ENCODE assay signal across 1 cellular context in the genomic region with DNA sequence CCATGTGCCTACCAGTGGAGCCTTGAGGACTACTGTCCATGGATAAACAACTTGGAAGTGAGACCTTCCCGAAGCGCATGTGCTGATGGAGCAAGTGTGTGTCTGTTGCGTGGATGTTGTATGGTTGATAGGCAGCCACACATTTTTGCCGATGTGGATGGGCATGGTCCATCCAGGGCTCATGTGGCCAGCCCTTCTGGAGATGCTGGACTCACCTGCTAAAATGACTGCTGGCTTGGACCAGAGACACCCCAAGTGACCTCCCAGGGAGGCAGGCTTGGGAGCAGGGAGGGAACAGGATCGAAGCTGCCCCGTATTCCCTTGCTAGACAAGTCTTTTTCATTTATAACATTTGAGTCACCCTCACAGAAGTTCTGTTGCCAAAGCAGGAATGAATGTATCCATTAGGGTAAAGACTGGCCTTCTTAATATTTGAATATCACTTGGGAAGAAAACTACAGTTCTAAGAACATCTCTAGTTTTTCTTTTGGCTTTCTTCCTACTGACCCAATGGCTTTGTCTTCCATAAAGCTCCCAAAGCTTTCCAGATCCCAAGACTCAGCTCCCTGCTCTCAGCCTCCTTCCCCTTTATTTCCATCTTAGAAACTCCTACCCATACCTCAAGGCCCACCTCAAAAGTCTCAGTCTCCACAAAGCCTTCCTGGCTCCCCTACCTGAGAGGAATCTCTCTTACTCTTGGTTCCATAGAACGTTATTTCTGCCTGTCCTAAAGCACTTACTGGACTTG.
TF ChIP-seq lines count a peak whose summit lies in the region.

No MANE protein-coding gene starts in this region.

TF ChIP-seq in HCT116, 20 proteins besides CTCF, POLR2A, EP300 and RAD21:
- TF ChIP-seq EGR1 (IDR thresholded peaks at IDR 0.05; ENCODE audit: low read depth) (no peak), EZH2phosphoT487 (IDR thresholded peaks at IDR 0.05; ENCODE audit: borderline replicate concordance) (no peak), SP1 (IDR thresholded peaks at IDR 0.05; ENCODE audit: low read depth) (no peak), ELF1 (IDR thresholded peaks at IDR 0.05; ENCODE audit: borderline replicate concordance, low read depth) (no peak), YY1 (IDR thresholded peaks at IDR 0.05; ENCODE audit: extremely low read depth, insufficient replicate concordance, low read depth, low read length) (no peak), EZH2 (IDR thresholded peaks at IDR 0.05) (no peak), POLR2AphosphoS5 (IDR thresholded peaks at IDR 0.05; ENCODE audit: low read depth, low read length) (no peak), CBX3 (IDR thresholded peaks at IDR 0.05; ENCODE audit: low read depth) (no peak), CEBPB (IDR thresholded peaks at IDR 0.05; ENCODE audit: low read depth) (no peak), SRF (IDR thresholded peaks at IDR 0.05; ENCODE audit: low read depth) (no peak), JUND (IDR thresholded peaks at IDR 0.05) (no peak), FOSL1 (IDR thresholded peaks at IDR 0.05; ENCODE audit: low read depth) (no peak), TCF7L2 (IDR thresholded peaks at IDR 0.05; ENCODE audit: borderline replicate concordance, extremely low read depth, insufficient read depth, insufficient read length) (no peak), ZFX (IDR thresholded peaks at IDR 0.05) (no peak)
- TF ChIP-seq, protein P1, sequence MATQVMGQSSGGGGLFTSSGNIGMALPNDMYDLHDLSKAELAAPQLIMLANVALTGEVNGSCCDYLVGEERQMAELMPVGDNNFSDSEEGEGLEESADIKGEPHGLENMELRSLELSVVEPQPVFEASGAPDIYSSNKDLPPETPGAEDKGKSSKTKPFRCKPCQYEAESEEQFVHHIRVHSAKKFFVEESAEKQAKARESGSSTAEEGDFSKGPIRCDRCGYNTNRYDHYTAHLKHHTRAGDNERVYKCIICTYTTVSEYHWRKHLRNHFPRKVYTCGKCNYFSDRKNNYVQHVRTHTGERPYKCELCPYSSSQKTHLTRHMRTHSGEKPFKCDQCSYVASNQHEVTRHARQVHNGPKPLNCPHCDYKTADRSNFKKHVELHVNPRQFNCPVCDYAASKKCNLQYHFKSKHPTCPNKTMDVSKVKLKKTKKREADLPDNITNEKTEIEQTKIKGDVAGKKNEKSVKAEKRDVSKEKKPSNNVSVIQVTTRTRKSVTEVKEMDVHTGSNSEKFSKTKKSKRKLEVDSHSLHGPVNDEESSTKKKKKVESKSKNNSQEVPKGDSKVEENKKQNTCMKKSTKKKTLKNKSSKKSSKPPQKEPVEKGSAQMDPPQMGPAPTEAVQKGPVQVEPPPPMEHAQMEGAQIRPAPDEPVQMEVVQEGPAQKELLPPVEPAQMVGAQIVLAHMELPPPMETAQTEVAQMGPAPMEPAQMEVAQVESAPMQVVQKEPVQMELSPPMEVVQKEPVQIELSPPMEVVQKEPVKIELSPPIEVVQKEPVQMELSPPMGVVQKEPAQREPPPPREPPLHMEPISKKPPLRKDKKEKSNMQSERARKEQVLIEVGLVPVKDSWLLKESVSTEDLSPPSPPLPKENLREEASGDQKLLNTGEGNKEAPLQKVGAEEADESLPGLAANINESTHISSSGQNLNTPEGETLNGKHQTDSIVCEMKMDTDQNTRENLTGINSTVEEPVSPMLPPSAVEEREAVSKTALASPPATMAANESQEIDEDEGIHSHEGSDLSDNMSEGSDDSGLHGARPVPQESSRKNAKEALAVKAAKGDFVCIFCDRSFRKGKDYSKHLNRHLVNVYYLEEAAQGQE (IDR thresholded peaks at IDR 0.05; ENCODE audit: low read depth), result no peak
- TF ChIP-seq, protein P2, sequence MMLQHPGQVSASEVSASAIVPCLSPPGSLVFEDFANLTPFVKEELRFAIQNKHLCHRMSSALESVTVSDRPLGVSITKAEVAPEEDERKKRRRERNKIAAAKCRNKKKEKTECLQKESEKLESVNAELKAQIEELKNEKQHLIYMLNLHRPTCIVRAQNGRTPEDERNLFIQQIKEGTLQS (IDR thresholded peaks at IDR 0.05), result no peak
- TF ChIP-seq, protein P3, sequence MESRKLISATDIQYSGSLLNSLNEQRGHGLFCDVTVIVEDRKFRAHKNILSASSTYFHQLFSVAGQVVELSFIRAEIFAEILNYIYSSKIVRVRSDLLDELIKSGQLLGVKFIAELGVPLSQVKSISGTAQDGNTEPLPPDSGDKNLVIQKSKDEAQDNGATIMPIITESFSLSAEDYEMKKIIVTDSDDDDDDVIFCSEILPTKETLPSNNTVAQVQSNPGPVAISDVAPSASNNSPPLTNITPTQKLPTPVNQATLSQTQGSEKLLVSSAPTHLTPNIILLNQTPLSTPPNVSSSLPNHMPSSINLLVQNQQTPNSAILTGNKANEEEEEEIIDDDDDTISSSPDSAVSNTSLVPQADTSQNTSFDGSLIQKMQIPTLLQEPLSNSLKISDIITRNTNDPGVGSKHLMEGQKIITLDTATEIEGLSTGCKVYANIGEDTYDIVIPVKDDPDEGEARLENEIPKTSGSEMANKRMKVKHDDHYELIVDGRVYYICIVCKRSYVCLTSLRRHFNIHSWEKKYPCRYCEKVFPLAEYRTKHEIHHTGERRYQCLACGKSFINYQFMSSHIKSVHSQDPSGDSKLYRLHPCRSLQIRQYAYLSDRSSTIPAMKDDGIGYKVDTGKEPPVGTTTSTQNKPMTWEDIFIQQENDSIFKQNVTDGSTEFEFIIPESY (IDR thresholded peaks at IDR 0.05; ENCODE audit: extremely low read depth, insufficient replicate concordance, low read length), result no peak
- TF ChIP-seq, protein P4, sequence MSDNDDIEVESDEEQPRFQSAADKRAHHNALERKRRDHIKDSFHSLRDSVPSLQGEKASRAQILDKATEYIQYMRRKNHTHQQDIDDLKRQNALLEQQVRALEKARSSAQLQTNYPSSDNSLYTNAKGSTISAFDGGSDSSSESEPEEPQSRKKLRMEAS (IDR thresholded peaks at IDR 0.05), result no peak
